ENCODE assay signal across 1 cellular context in genomic region chr20:63273180-63273579, GRCh38.
TF ChIP-seq lines count a peak whose summit lies in the region.

No MANE protein-coding gene starts in this region.

TF ChIP-seq in IMR-90, 13 proteins besides CTCF, POLR2A, EP300 and RAD21:
- no peak for TF ChIP-seq MAFK (IDR thresholded peaks at IDR 0.05; ENCODE audit: low read depth, low read length)
- TF ChIP-seq CHD1 (IDR thresholded peaks at IDR 0.05; ENCODE audit: low read depth, low read length) = 0 out of 2 replicates have a peak, but pooled peaks have one; percentile 21
TF ChIP-seq in IMR-90: peak in this region for 1.
